9 cellular contexts compared by ENCODE assay signal in the genomic region with DNA sequence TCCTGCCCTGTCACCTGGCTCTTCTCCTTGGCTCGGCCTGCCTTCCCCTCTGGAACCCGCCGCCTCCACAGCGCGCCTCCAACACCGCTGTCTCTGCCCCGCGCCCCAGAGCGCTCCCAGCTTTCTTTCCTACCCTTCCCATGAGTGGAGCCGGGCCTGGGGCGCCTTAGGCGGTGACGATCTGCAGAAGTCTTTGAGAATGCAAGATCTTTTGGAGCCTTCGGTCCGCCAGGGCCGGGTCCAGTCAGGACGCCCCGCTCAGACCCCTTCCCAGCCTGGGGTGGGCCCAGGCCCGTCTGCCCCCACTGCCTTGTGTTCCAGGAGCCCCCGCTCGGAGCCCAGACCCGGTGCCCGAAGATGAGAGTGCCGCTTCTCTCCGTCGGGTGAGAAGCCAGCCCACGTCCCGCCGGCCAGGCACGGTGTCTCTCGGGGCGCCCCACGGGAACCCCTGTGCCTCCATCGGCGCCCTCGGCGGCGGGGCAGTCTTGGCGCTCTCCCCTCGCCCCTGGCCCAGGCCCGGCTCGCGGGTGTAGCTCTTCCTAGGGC. TPM values are rescaled to one million over a fixed set of nuclear protein-coding genes. Genes with fewer than 3 reads are reported as not detected.
A peak's percentile ranks its signal among the peaks of the same experiment; 100 is the strongest.
DNase-seq lines count a peak whose midpoint lies in the region; ATAC-seq and TF ChIP-seq lines count a peak whose summit lies in the region.
"Had no signal": no experiment of that assay in that cellular context is flagged by ENCODE, and none has a peak within 500 bp of the region (broad histone marks: within the 10 kb centered on the region; RNA-seq: fewer than 3 reads in every experiment).

No MANE protein-coding gene starts in this region.

- TF ChIP-seq CTCF in transverse colon (IDR thresholded peaks at IDR 0.05), result no peak

- H3K27me3 ChIP-seq in ectodermal cell (ENCODE audit: control insufficient read depth, insufficient read depth, low read length, poor library complexity, severe bottlenecking) (peaks cover 68% of the 10 kb centered on the region), muscle layer of colon (ENCODE audit: control insufficient read depth in 1 of 2, insufficient read depth in 2 of 2, low read length in 2 of 2) (peaks cover 33 to 71% of the 10 kb centered on the region in 2 donors), transverse colon (peaks cover 85% of the 10 kb centered on the region)

- CTCF ChIA-PET in activated naive CD4-positive, alpha-beta T cell treated with anti-CD3 and anti-CD28 coated beads, Interleukin-2, amount 10 ng/mL, durations not matched to agents 7 days and 5 days (lab: Charles Lee), result interaction anchor here (1.0 to 1.4 kb wide), 2 partner anchors 65 to 405 kb away, joined by 3 read pairs; no protein-coding TSS in a partner anchor

- peaks cover 47% of the 10 kb centered on the region for H3K27me3 Mint-ChIP-seq in activated naive CD4-positive, alpha-beta T cell treated with anti-CD3 and anti-CD28 coated beads, Interleukin-2, amount 50 U/mL, for 24 hours
- peaks cover 90% of the 10 kb centered on the region for H3K27me3 Mint-ChIP-seq in activated naive CD4-positive, alpha-beta T cell treated with anti-CD3 and anti-CD28 coated beads, Interleukin-2, amount 10 ng/mL, durations not matched to agents 7 days and 5 days

- H3K9me3 Mint-ChIP-seq in activated naive CD4-positive, alpha-beta T cell treated with anti-CD3 and anti-CD28 coated beads, Interleukin-2, amount 50 U/mL, for 24 hours, result no peaks in the 10 kb centered on the region
- H3K9me3 Mint-ChIP-seq in activated naive CD4-positive, alpha-beta T cell treated with anti-CD3 and anti-CD28 coated beads, Interleukin-2, amount 10 ng/mL, durations not matched to agents 7 days and 5 days, result no peaks in the 10 kb centered on the region

- no peak for TF ChIP-seq EP300 in transverse colon (IDR thresholded peaks at IDR 0.05; ENCODE audit: low read depth)

- in situ Hi-C loops in transverse colon (cut with MboI; ENCODE audit: low pct_ligation_motif_present in 1 of 4, low pct_unique_long_range_greater_than_20kb in 1 of 4, low sequenced_read_pairs in 3 of 4), result loop anchor here in 3 of 4 donors (25.0 kb wide), 3 partner anchors 396 to 596 kb away; no protein-coding TSS in a partner anchor

- peaks cover 1% of the 10 kb centered on the region for H3K36me3 Mint-ChIP-seq in activated naive CD4-positive, alpha-beta T cell treated with anti-CD3 and anti-CD28 coated beads, Interleukin-2, amount 50 U/mL, for 24 hours
- H3K36me3 Mint-ChIP-seq in activated naive CD4-positive, alpha-beta T cell treated with anti-CD3 and anti-CD28 coated beads, Interleukin-2, amount 10 ng/mL, durations not matched to agents 7 days and 5 days, result no peaks in the 10 kb centered on the region

- H3K9me3 ChIP-seq in ectodermal cell (ENCODE audit: control insufficient read depth, low read length) (no peaks in the 10 kb centered on the region), muscle layer of colon (ENCODE audit: low read length) (no peaks in the 10 kb centered on the region), transverse colon (no peaks in the 10 kb centered on the region)

- H3K4me3 ChIP-seq in ectodermal cell (ENCODE audit: insufficient read depth, low read depth, low read length) (peak overlapping the region; percentile 40), muscle layer of colon (ENCODE audit: low read depth in 1 of 2, low read length in 2 of 2) (peak overlapping the region; percentile 20 to 27), transverse colon (peak overlapping the region in 3 of 4 donors; percentile 3 to 47 (median 24))

- DNase-seq in activated naive CD4-positive, alpha-beta T cell treated with anti-CD3 and anti-CD28 coated beads, Interleukin-2, amount 10 ng/mL, durations not matched to agents 7 days and 5 days, result no peak
- DNase-seq in transverse colon (no peak), HuH-7 (ENCODE audit: low spot score) (no peak)
- DNase-seq: T-helper 9 cell had no signal

- no peak for TF ChIP-seq POLR2A in transverse colon (IDR thresholded peaks at IDR 0.05)

- H3K36me3 ChIP-seq in ectodermal cell (ENCODE audit: control insufficient read depth, insufficient read depth, low read length), result no peaks in the 10 kb centered on the region
- H3K36me3 ChIP-seq in muscle layer of colon (ENCODE audit: insufficient read depth, low read length), result no peaks in the 10 kb centered on the region
- H3K36me3 ChIP-seq in transverse colon, result no peaks in the 10 kb centered on the region

- WGBS in ectodermal cell, 2 experiments, result 2% methylated on average over 43 of the region's 43 CpGs
- WGBS in transverse colon (ENCODE audit: low coverage in 1 of 2), 2 donors, result 21 to 28% methylated on average over 4 to 34 of the region's 43 CpGs

- intact Hi-C loops in transverse colon (cut with DNase I; ENCODE audit: low total_unique reads), result no loop called here

- H3K27ac ChIP-seq in ectodermal cell (ENCODE audit: insufficient read depth, low read depth, low read length, poor library complexity, severe bottlenecking), result no peak overlapping the region
- H3K27ac ChIP-seq in muscle layer of colon (ENCODE audit: low read depth, low read length), result no peak overlapping the region
- peak overlapping the region in 1 of 4 donors; percentile 56 for H3K27ac ChIP-seq in transverse colon

- H3K4me1 ChIP-seq in ectodermal cell (ENCODE audit: control insufficient read depth, insufficient read depth, low read length) (peaks cover 27% of the 10 kb centered on the region), muscle layer of colon (ENCODE audit: insufficient read depth, low read length) (no peaks in the 10 kb centered on the region), transverse colon (peaks cover 4 to 21% (median 19%) of the 10 kb centered on the region in 4 donors)

- H3K27ac Mint-ChIP-seq in activated naive CD4-positive, alpha-beta T cell treated with anti-CD3 and anti-CD28 coated beads, Interleukin-2, amount 50 U/mL, for 24 hours, result no peak overlapping the region
- H3K27ac Mint-ChIP-seq in activated naive CD4-positive, alpha-beta T cell treated with anti-CD3 and anti-CD28 coated beads, Interleukin-2, amount 10 ng/mL, durations not matched to agents 7 days and 5 days, result no peak overlapping the region

- no peak for ATAC-seq in GM18873 (IDR thresholded peaks at IDR 0.05; ENCODE audit: low FRiP score, unreplicated experiment)
- ATAC-seq in GM21381 (IDR thresholded peaks at IDR 0.05; ENCODE audit: unreplicated experiment), result no peak

- H3K4me3 Mint-ChIP-seq in activated naive CD4-positive, alpha-beta T cell treated with anti-CD3 and anti-CD28 coated beads, Interleukin-2, amount 50 U/mL, for 24 hours, result peak overlapping the region; percentile 36
- H3K4me3 Mint-ChIP-seq in activated naive CD4-positive, alpha-beta T cell treated with anti-CD3 and anti-CD28 coated beads, Interleukin-2, amount 10 ng/mL, durations not matched to agents 7 days and 5 days, result no peak overlapping the region

- H3K4me1 Mint-ChIP-seq in activated naive CD4-positive, alpha-beta T cell treated with anti-CD3 and anti-CD28 coated beads, Interleukin-2, amount 50 U/mL, for 24 hours, result peaks cover 18% of the 10 kb centered on the region
- H3K4me1 Mint-ChIP-seq in activated naive CD4-positive, alpha-beta T cell treated with anti-CD3 and anti-CD28 coated beads, Interleukin-2, amount 10 ng/mL, durations not matched to agents 7 days and 5 days, result peaks cover 11% of the 10 kb centered on the region

- no peak overlapping the region for H3K9ac ChIP-seq in muscle layer of colon (ENCODE audit: low read length)

RNA-seq across cellular contexts. Expression of gene MRM1, which starts 40.0 kb away (rescaled TPM):
- polyA plus RNA-seq in ectodermal cell (2013, experiment 1 of 4), result 2.4 TPM
- polyA plus RNA-seq in ectodermal cell (2013, experiment 2 of 4), result 2.3 TPM
- 2.4 TPM for polyA plus RNA-seq in ectodermal cell (2013, experiment 3 of 4)
- polyA plus RNA-seq in ectodermal cell (2013, experiment 4 of 4), result 2.1 TPM
- total RNA-seq in transverse colon, result 10 to 100 TPM in 3 of 4 donors, 1 to 10 TPM in 1; 9.5 to 20.9 (median 11.5) TPM

RNA-seq across cellular contexts. Expression of gene DHRS11, which starts 49.7 kb away (rescaled TPM):
- polyA plus RNA-seq in ectodermal cell (2013, experiment 1 of 4), result 32.5 TPM
- 27.0 TPM for polyA plus RNA-seq in ectodermal cell (2013, experiment 2 of 4)
- polyA plus RNA-seq in ectodermal cell (2013, experiment 3 of 4), result 24.3 TPM
- polyA plus RNA-seq in ectodermal cell (2013, experiment 4 of 4), result 26.6 TPM
- total RNA-seq in transverse colon, result 100 to 1,000 TPM in 3 of 4 donors, 10 to 100 TPM in 1; 93.1 to 307 (median 214) TPM
